In genomic region chr19:30170495-30171137, GRCh38 we compare ENCODE assay signal across 3 cellular contexts.
TF ChIP-seq lines count a peak whose summit lies in the region.

No MANE protein-coding gene starts in this region.

TF ChIP-seq in A549, 52 proteins besides CTCF, POLR2A, EP300 and RAD21:
- no peak for TF ChIP-seq ESRRA (IDR thresholded peaks at IDR 0.05; ENCODE audit: borderline replicate concordance, low read length)
- no peak for TF ChIP-seq CEBPB (IDR thresholded peaks at IDR 0.05)
- no peak for TF ChIP-seq MAX (IDR thresholded peaks at IDR 0.05)
- TF ChIP-seq SREBF2 (IDR thresholded peaks at IDR 0.05) = no peak
- TF ChIP-seq RCOR1 (IDR thresholded peaks at IDR 0.05; ENCODE audit: low read depth, low read length) = no peak
- TF ChIP-seq JUNB (IDR thresholded peaks at IDR 0.05) = no peak
- no peak for TF ChIP-seq NR3C1 (IDR thresholded peaks at IDR 0.05)
- TF ChIP-seq ZSCAN20 (CRISPR knock-in tag; IDR thresholded peaks at IDR 0.05) = no peak
- TF ChIP-seq, protein P1, sequence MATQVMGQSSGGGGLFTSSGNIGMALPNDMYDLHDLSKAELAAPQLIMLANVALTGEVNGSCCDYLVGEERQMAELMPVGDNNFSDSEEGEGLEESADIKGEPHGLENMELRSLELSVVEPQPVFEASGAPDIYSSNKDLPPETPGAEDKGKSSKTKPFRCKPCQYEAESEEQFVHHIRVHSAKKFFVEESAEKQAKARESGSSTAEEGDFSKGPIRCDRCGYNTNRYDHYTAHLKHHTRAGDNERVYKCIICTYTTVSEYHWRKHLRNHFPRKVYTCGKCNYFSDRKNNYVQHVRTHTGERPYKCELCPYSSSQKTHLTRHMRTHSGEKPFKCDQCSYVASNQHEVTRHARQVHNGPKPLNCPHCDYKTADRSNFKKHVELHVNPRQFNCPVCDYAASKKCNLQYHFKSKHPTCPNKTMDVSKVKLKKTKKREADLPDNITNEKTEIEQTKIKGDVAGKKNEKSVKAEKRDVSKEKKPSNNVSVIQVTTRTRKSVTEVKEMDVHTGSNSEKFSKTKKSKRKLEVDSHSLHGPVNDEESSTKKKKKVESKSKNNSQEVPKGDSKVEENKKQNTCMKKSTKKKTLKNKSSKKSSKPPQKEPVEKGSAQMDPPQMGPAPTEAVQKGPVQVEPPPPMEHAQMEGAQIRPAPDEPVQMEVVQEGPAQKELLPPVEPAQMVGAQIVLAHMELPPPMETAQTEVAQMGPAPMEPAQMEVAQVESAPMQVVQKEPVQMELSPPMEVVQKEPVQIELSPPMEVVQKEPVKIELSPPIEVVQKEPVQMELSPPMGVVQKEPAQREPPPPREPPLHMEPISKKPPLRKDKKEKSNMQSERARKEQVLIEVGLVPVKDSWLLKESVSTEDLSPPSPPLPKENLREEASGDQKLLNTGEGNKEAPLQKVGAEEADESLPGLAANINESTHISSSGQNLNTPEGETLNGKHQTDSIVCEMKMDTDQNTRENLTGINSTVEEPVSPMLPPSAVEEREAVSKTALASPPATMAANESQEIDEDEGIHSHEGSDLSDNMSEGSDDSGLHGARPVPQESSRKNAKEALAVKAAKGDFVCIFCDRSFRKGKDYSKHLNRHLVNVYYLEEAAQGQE (IDR thresholded peaks at IDR 0.05) = no peak
- no peak for TF ChIP-seq RNF2 (IDR thresholded peaks at IDR 0.05; ENCODE audit: borderline replicate concordance, low read depth)
- no peak for TF ChIP-seq CHD2 (IDR thresholded peaks at IDR 0.05; ENCODE audit: low read length, partially characterized antibody)
- no peak for TF ChIP-seq TFCP2L1 (CRISPR knock-in tag; IDR thresholded peaks at IDR 0.05)

TF ChIP-seq in HEK293T, 16 proteins besides CTCF, POLR2A, EP300 and RAD21:
- TF ChIP-seq TARDBP (IDR thresholded peaks at IDR 0.05) (peak; percentile 56; the same call in 1 of the 2 replicates), CTBP1 (IDR thresholded peaks at IDR 0.05; ENCODE audit: borderline replicate concordance) (peak; percentile 23; the same call in 1 of the 2 replicates), FOXK2 (IDR thresholded peaks at IDR 0.05) (no peak), ZNF384 (IDR thresholded peaks at IDR 0.05) (no peak), BHLHE40 (IDR thresholded peaks at IDR 0.05; ENCODE audit: borderline replicate concordance) (no peak), ARNT (IDR thresholded peaks at IDR 0.05) (no peak)

TF ChIP-seq in H1, 55 proteins besides CTCF, POLR2A, EP300 and RAD21:
- no peak for TF ChIP-seq BACH1 (IDR thresholded peaks at IDR 0.05; ENCODE audit: low read length)
- TF ChIP-seq EZH2 (IDR thresholded peaks at IDR 0.05; ENCODE audit: low read depth, low read length, severe bottlenecking) = no peak
- no peak for TF ChIP-seq SRF (IDR thresholded peaks at IDR 0.05; ENCODE audit: low read depth, low read length)
- TF ChIP-seq NANOG (IDR thresholded peaks at IDR 0.05; ENCODE audit: insufficient read depth, low read depth, low read length, poor library complexity, severe bottlenecking) = no peak
- no peak for TF ChIP-seq CHD2 (IDR thresholded peaks at IDR 0.05; ENCODE audit: low read length)
- TF ChIP-seq SP2 (IDR thresholded peaks at IDR 0.05; ENCODE audit: low read length) = no peak
- no peak for TF ChIP-seq SP1 (IDR thresholded peaks at IDR 0.05; ENCODE audit: low read depth, low read length)
- no peak for TF ChIP-seq KDM4A (IDR thresholded peaks at IDR 0.05; ENCODE audit: low read depth, low read length, severe bottlenecking)
- TF ChIP-seq KDM1A (IDR thresholded peaks at IDR 0.05; ENCODE audit: borderline replicate concordance, low read length) = no peak
- no peak for TF ChIP-seq RFX5 (IDR thresholded peaks at IDR 0.05; ENCODE audit: borderline replicate concordance, low read depth, low read length)
- no peak for TF ChIP-seq POU5F1 (IDR thresholded peaks at IDR 0.05; ENCODE audit: low read depth, low read length)
- no peak for TF ChIP-seq PHF8 (conservative IDR thresholded peaks at IDR 0.05; ENCODE audit: low read depth, low read length)
- TF ChIP-seq FOSL1 (IDR thresholded peaks at IDR 0.05; ENCODE audit: insufficient read depth, low read depth, low read length) = no peak
- TF ChIP-seq GABPA (IDR thresholded peaks at IDR 0.05; ENCODE audit: borderline replicate concordance, insufficient read depth, low read length) = no peak
- no peak for TF ChIP-seq CBX8 (IDR thresholded peaks at IDR 0.05; ENCODE audit: borderline replicate concordance, low read depth, low read length)
